Comparison of ENCODE assay signal across 1 cellular context in the genomic region with DNA sequence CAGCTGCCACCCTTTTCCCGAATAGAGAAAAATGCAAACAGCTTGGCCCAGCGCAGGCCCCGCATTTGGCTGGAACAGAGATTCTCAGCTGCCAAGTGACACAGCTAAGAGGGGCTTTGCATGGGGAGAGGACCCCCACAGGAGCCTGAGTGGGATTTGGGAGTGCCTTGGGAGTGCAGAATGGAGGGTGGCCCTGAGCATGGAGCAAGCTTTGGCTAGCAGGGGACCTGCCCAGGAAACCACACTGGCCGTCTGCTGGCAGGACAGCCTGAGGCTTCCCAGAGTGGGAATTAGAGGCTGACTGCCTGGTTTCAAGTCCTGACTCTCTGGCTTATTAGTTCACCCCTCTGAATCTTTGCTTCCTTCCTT.
TF ChIP-seq lines count a peak whose summit lies in the region.

No MANE protein-coding gene starts in this region.

TF ChIP-seq in H1, 55 proteins besides CTCF, POLR2A, EP300 and RAD21:
- TF ChIP-seq CEBPB (IDR thresholded peaks at IDR 0.05; ENCODE audit: low read depth, low read length) (no peak), TBP (IDR thresholded peaks at IDR 0.05; ENCODE audit: low read depth, low read length) (no peak), TAF7 (optimal IDR thresholded peaks at IDR 0.05; ENCODE audit: borderline replicate concordance, low read depth, low read length) (no peak), RNF2 (IDR thresholded peaks at IDR 0.05; ENCODE audit: borderline replicate concordance, low read depth, low read length, missing control alignments, poor library complexity, severe bottlenecking) (no peak), RXRA (IDR thresholded peaks at IDR 0.05; ENCODE audit: insufficient read depth, low read depth, low read length) (no peak), KDM1A (IDR thresholded peaks at IDR 0.05; ENCODE audit: borderline replicate concordance, low read length) (no peak), SP4 (IDR thresholded peaks at IDR 0.05; ENCODE audit: low read length) (no peak), CTBP2 (IDR thresholded peaks at IDR 0.05; ENCODE audit: borderline replicate concordance, insufficient read depth, insufficient read length, low read length) (no peak)
